8 cellular contexts compared by ENCODE assay signal in the genomic region with DNA sequence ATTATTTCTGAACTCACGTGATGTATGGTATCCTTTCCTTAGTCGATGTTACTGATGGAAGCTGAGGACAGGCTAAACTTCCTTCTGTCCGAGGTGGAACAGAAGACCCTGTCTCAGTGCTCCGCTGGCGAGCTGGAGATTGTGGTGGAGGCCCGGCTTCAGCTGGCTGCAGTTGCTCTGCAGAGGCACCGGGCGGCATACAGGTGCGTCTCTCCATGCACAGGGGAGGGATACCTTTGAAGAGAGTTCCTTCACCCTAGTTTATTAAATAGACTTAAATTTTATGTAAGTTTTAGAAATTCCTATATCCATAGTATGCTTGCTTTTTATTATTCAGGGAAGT.
DNase-seq lines count a peak whose midpoint lies in the region; ATAC-seq and TF ChIP-seq lines count a peak whose summit lies in the region.

No MANE protein-coding gene starts in this region.

- H3K4me3 ChIP-seq in left ventricle myocardium inferior, result peak overlapping the region; percentile 56
- no peak overlapping the region for H3K4me3 ChIP-seq in lower leg skin (ENCODE audit: low read depth, poor library complexity, severe bottlenecking)

- DNase-seq in activated T-cell treated with anti-CD3 and anti-CD28 coated beads, Interleukin-2, amount 50 U/mL, for 1 hour, result peak; percentile 27
- no peak for DNase-seq in activated T-cell treated with anti-CD3 and anti-CD28 coated beads for 4 hours
- peak; percentile 46 for DNase-seq in NCI-H1105 treated with DMSO at 0.1 percent for 48 hours (lab: John Stamatoyannopoulos, UW)
- DNase-seq in activated T-cell treated with anti-CD3 and anti-CD28 coated beads, Interleukin-2, amount 50 U/mL, for 48 hours, result peak; percentile 24 to 38
- DNase-seq in left ventricle myocardium inferior, result no peak
- peak; percentile 16 to 18 for DNase-seq in stimulated activated naive CD8-positive, alpha-beta T cell treated with anti-CD3 and anti-CD28 coated beads, Interleukin-15, amount 100 ng/mL, for 72 hours
- DNase-seq in lower leg skin (ENCODE audit: low spot score in 2 of 2), result no peak

- WGBS in lower leg skin, 2 donors, result 69 to 74% methylated on average over 9 of the region's 9 CpGs

- H3K4me1 Mint-ChIP-seq in stimulated activated naive CD8-positive, alpha-beta T cell treated with anti-CD3 and anti-CD28 coated beads, Interleukin-15, amount 100 ng/mL, for 72 hours, result no peaks in the 10 kb centered on the region

- H3K27me3 Mint-ChIP-seq in stimulated activated naive CD8-positive, alpha-beta T cell treated with anti-CD3 and anti-CD28 coated beads, Interleukin-15, amount 100 ng/mL, for 72 hours, result no peaks in the 10 kb centered on the region

- H3K36me3 ChIP-seq in left ventricle myocardium inferior, result no peaks in the 10 kb centered on the region

- peak overlapping the region; percentile 95 to 96 for H3K27ac Mint-ChIP-seq in stimulated activated naive CD8-positive, alpha-beta T cell treated with anti-CD3 and anti-CD28 coated beads, Interleukin-15, amount 100 ng/mL, for 72 hours

- H3K9me3 ChIP-seq in left ventricle myocardium inferior (replicated peaks), result no peaks in the 10 kb centered on the region

- no peaks in the 10 kb centered on the region for H3K27me3 ChIP-seq in left ventricle myocardium inferior (ENCODE audit: low read depth)

- H3K27ac ChIP-seq in left ventricle myocardium inferior (replicated peaks), result peak overlapping the region; percentile 22

- no peak for TF ChIP-seq POLR2A in lower leg skin (IDR thresholded peaks at IDR 0.05)

- TF ChIP-seq CTCF in left ventricle myocardium inferior (IDR thresholded peaks at IDR 0.05; ENCODE audit: borderline replicate concordance), result no peak
- TF ChIP-seq CTCF in lower leg skin (IDR thresholded peaks at IDR 0.05), result no peak

- ATAC-seq in HG02571 (IDR thresholded peaks at IDR 0.05; ENCODE audit: unreplicated experiment), result peak; percentile 70
- peak; percentile 84 for ATAC-seq in stimulated activated naive CD8-positive, alpha-beta T cell treated with anti-CD3 and anti-CD28 coated beads, Interleukin-15, amount 100 ng/mL, for 72 hours

- intact Hi-C loops in left ventricle myocardium inferior (cut with micrococcal nuclease), result no loop called here
- intact Hi-C loops in lower leg skin (cut with DNase I; ENCODE audit: low total_unique reads), result no loop called here

- H3K4me1 ChIP-seq in left ventricle myocardium inferior, result no peaks in the 10 kb centered on the region

- peak overlapping the region; percentile 86 to 89 for H3K4me3 Mint-ChIP-seq in stimulated activated naive CD8-positive, alpha-beta T cell treated with anti-CD3 and anti-CD28 coated beads, Interleukin-15, amount 100 ng/mL, for 72 hours

- H3K9me3 Mint-ChIP-seq in stimulated activated naive CD8-positive, alpha-beta T cell treated with anti-CD3 and anti-CD28 coated beads, Interleukin-15, amount 100 ng/mL, for 72 hours, result no peaks in the 10 kb centered on the region

Comparison
In these comparisons a context has a peak if more than half of its experiments do, and no peak if none do; other contexts are left out.
1. DNase-seq: peak in activated T-cell treated with anti-CD3 and anti-CD28 coated beads, Interleukin-2, amount 50 U/mL, for 1 hour (single experiment), NCI-H1105 treated with DMSO at 0.1 percent for 48 hours (single experiment), activated T-cell treated with anti-CD3 and anti-CD28 coated beads, Interleukin-2, amount 50 U/mL, for 48 hours (2 of 2) and stimulated activated naive CD8-positive, alpha-beta T cell treated with anti-CD3 and anti-CD28 coated beads, Interleukin-15, amount 100 ng/mL, for 72 hours (2 of 2); none in activated T-cell treated with anti-CD3 and anti-CD28 coated beads for 4 hours (single experiment), left ventricle myocardium inferior (single experiment) and lower leg skin (0 of 2).